ENCODE assay signal across 29 cellular contexts in the genomic region with DNA sequence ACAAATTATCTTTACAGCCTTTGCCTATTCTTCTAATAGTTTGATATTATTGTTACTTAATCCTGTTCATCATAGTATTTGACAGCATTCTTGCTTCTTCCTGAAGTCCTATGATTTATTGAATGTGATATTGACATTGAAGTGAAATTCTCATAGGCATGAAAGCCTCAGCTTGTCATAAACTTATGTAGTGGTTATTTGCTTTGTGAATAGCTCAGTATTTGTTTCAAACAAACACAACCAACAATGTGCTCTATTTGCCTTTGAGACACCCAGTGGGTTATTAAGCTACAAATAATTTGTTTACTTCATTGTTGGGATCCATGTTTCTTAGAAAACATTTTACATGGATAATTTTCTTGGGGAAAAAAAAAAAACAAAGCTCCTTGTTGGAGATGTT.
"Had no signal": no experiment of that assay in that cellular context is flagged by ENCODE, and none has a peak within 500 bp of the region (broad histone marks: within the 10 kb centered on the region; RNA-seq: fewer than 3 reads in every experiment).

No MANE protein-coding gene starts in this region.

- DNase-seq: activated CD4-positive, alpha-beta T cell treated with anti-CD3 and anti-CD28 coated beads for 36 hours; activated CD4-positive, CD25-positive, alpha-beta regulatory T cell; activated naive CD4-positive, alpha-beta T cell; activated naive CD8-positive, alpha-beta T cell treated with anti-CD3 and anti-CD28 coated beads for 36 hours; activated T-cell treated with anti-CD3 and anti-CD28 coated beads for 4 hours; activated T-cell treated with anti-CD3 and anti-CD28 coated beads, Interleukin-2, amount 50 U/mL, for 72 hours; adrenal gland; aorta; body of pancreas; dermis blood vessel endothelial cell; effector CD4-positive, alpha-beta T cell; foreskin melanocyte; heart right ventricle; left ventricle myocardium inferior; mesendoderm; natural killer cell; occipital lobe; psoas muscle; stimulated activated naive CD4-positive, alpha-beta T cell; tibial artery; upper lobe of right lung had no signal

- H3K4me3 ChIP-seq: adrenal gland, body of pancreas, esophagus muscularis mucosa, heart right ventricle, left ventricle myocardium inferior, lung, neural progenitor cell, psoas muscle, smooth muscle cell, suprapubic skin, tibial artery, upper lobe of right lung had no signal

- H3K27ac ChIP-seq: adrenal gland, body of pancreas, esophagus muscularis mucosa, heart right ventricle, left ventricle myocardium inferior, neural progenitor cell, parathyroid adenoma, psoas muscle, suprapubic skin, tibial artery, upper lobe of right lung had no signal

- H3K36me3 ChIP-seq: adrenal gland, neural progenitor cell, upper lobe of right lung had no signal

- H3K9me3 ChIP-seq: adrenal gland, body of pancreas, esophagus muscularis mucosa, heart right ventricle, left ventricle myocardium inferior, psoas muscle, suprapubic skin, tibial artery, upper lobe of right lung had no signal

- FAIRE-seq: colon, islet of Langerhans had no signal

- H3K27me3 ChIP-seq: adrenal gland, body of pancreas, esophagus muscularis mucosa, heart right ventricle, neural progenitor cell, suprapubic skin, tibial artery, upper lobe of right lung had no signal

- ATAC-seq: activated CD4-positive, alpha-beta T cell treated with anti-CD3 and anti-CD28 coated beads for 36 hours; activated T-cell treated with anti-CD3 and anti-CD28 coated beads, Interleukin-2, amount 50 U/mL, for 72 hours; body of pancreas; heart right ventricle; natural killer cell; psoas muscle; upper lobe of right lung had no signal

- H3K4me1 ChIP-seq: body of pancreas, parathyroid adenoma had no signal

- H3K4me2 ChIP-seq: neural progenitor cell, smooth muscle cell had no signal
